In the genomic region with DNA sequence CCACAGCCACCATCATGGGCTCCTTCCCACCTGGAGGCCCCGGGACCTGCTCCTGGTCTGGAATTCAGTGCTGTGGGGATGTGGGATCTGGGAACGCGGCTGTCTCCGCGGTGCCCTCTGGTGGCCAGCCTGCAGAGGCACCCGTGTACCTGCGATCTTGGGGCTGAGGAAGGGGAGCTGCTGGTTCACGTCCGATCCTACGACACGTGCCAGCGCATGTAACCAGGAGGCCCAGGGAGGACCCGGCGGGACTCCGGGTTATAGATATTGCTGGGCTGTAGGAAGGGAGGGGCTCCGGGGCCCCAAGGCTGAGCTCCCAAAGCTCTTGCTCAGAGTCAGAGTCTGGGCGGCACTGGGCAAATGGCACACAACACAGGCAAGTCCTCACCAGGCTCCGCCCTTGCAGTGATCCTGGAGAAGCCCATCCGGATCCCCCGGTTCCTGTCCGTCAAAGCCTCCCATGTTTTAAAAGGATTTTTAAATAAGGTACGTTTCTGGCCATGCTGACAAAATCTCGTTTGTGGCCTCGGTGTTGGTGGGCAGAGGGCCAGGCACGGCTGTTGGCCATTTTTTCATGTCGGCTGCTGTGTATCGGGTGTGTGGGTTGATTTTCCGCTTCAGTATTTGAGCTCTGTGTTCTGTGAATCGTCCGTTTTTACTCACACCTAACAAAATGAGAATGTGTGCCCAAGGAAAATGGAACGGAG, we compare ENCODE assay signal across 8 cellular contexts. TPM values are rescaled to one million over a fixed set of nuclear protein-coding genes. Genes with fewer than 3 reads are reported as not detected.
DNase-seq lines count a peak whose midpoint lies in the region; ATAC-seq and TF ChIP-seq lines count a peak whose summit lies in the region.

No MANE protein-coding gene starts in this region.

- H3K4me3 ChIP-seq in WERI-Rb-1 (ENCODE audit: low read depth, low read length) (no peak overlapping the region), dorsolateral prefrontal cortex (peak overlapping the region in 44 of 59 donors; percentile 0 to 53 (median 30)), lung (no peak overlapping the region)

- DNase-seq in activated T-cell treated with anti-CD3 and anti-CD28 coated beads for 24 hours (ENCODE audit: low read depth) (peak; percentile 15), activated T-cell treated with anti-CD3 and anti-CD28 coated beads for 4 hours (no peak), NCI-H1417 treated with DMSO at 0.1 percent for 48 hours (lab: John Stamatoyannopoulos, UW) (peak; percentile 9), WERI-Rb-1 (peak; percentile 71), dorsolateral prefrontal cortex (peak in 6 of 10 donors; percentile 45 to 81 (median 63)), lung (ENCODE audit: low spot score) (no peak), superior temporal gyrus (ENCODE audit: extremely low spot score) (peak; percentile 57)

- peak; percentile 97 for TF ChIP-seq CTCF in WERI-Rb-1 (IDR thresholded peaks at IDR 0.05; ENCODE audit: low read depth, low read length)
- TF ChIP-seq CTCF in dorsolateral prefrontal cortex (IDR thresholded peaks at IDR 0.05 in 54 of 56, conservative IDR thresholded peaks at IDR 0.05 in 2 of 56; ENCODE audit: low read depth in 1 of 56, partially characterized antibody in 56 of 56): peak; percentile 60 to 94 (median 81)
- peak; percentile 68 for TF ChIP-seq CTCF in lung (IDR thresholded peaks at IDR 0.05; ENCODE audit: control extremely low read depth, extremely low read depth)

- H3K9me3 ChIP-seq in WERI-Rb-1 (ENCODE audit: severe bottlenecking) (no peaks in the 10 kb centered on the region), lung (ENCODE audit: control insufficient read depth in 2 of 2, insufficient read depth in 1 of 2, low read length in 1 of 2) (no peaks in the 10 kb centered on the region)

- 27 to 36% methylated on average over 31 of the region's 31 CpGs for WGBS in lung, 2 donors

- H3K4me1 ChIP-seq in lung (ENCODE audit: control insufficient read depth in 2 of 2, insufficient read depth in 2 of 2, low read length in 2 of 2): no peaks in the 10 kb centered on the region

- H3K27ac ChIP-seq in WERI-Rb-1 (no peak overlapping the region), dorsolateral prefrontal cortex (peak overlapping the region in 29 of 59 donors; percentile 8 to 73 (median 46)), lung (ENCODE audit: low read depth in 1 of 2, low read length in 1 of 2) (no peak overlapping the region)

- no peak for ATAC-seq in lung (ENCODE audit: insufficient read depth, low FRiP score)
- no peak for ATAC-seq in GM18867 (IDR thresholded peaks at IDR 0.05; ENCODE audit: unreplicated experiment)

- intact Hi-C loops in dorsolateral prefrontal cortex (cut with DNase I): no loop called here

- H3K27me3 ChIP-seq in WERI-Rb-1 (ENCODE audit: insufficient read depth, low read depth, severe bottlenecking): no peaks in the 10 kb centered on the region
- H3K27me3 ChIP-seq in dorsolateral prefrontal cortex: no peaks in the 10 kb centered on the region
- no peaks in the 10 kb centered on the region for H3K27me3 ChIP-seq in lung (ENCODE audit: control insufficient read depth, insufficient read depth)

- no peaks in the 10 kb centered on the region; the same call in none of the 2 replicates for H3K36me3 ChIP-seq in WERI-Rb-1
- H3K36me3 ChIP-seq in lung (ENCODE audit: control insufficient read depth in 2 of 2, insufficient read depth in 2 of 2, low read length in 2 of 2): peaks cover 0 to 14% of the 10 kb centered on the region in 2 donors

RNA-seq across cellular contexts. Expression of gene FAAP20, which starts 20.1 kb away (rescaled TPM):
- total RNA-seq in dorsolateral prefrontal cortex (10 to 100 TPM; 21.8 to 56.4 (median 36.0) TPM), lung (10 to 100 TPM; 16.8 to 71.6 TPM)
- 10 to 100 TPM; 65.2 to 87.9 TPM for polyA plus RNA-seq in lung

RNA-seq across cellular contexts. Expression of gene SKI, which starts 53.6 kb away (rescaled TPM):
- total RNA-seq in dorsolateral prefrontal cortex: 100 to 1,000 TPM in 27 of 120 experiments, 10 to 100 TPM in 93; 65.3 to 147 (median 87.5) TPM
- total RNA-seq in lung: 10 to 100 TPM; 47.7 to 90.7 TPM
- polyA plus RNA-seq in lung: 10 to 100 TPM; 17.1 to 33.8 TPM

Comparison
In these comparisons a context has a peak if more than half of its experiments do, and no peak if none do; other contexts are left out.
1. DNase-seq: peak in activated T-cell treated with anti-CD3 and anti-CD28 coated beads for 24 hours (single experiment), NCI-H1417 treated with DMSO at 0.1 percent for 48 hours (single experiment), WERI-Rb-1 (single experiment), dorsolateral prefrontal cortex (6 of 10) and superior temporal gyrus (single experiment); none in activated T-cell treated with anti-CD3 and anti-CD28 coated beads for 4 hours (single experiment) and lung (single experiment).
2. H3K4me3 ChIP-seq: peak in dorsolateral prefrontal cortex (44 of 59); none in WERI-Rb-1 (single experiment) and lung (single experiment).
3. Peak in every context shown above with its lines, with median percentiles within 50 percentile points of each other: CTCF ChIP-seq.